27 cellular contexts compared by ENCODE assay signal in the genomic region with DNA sequence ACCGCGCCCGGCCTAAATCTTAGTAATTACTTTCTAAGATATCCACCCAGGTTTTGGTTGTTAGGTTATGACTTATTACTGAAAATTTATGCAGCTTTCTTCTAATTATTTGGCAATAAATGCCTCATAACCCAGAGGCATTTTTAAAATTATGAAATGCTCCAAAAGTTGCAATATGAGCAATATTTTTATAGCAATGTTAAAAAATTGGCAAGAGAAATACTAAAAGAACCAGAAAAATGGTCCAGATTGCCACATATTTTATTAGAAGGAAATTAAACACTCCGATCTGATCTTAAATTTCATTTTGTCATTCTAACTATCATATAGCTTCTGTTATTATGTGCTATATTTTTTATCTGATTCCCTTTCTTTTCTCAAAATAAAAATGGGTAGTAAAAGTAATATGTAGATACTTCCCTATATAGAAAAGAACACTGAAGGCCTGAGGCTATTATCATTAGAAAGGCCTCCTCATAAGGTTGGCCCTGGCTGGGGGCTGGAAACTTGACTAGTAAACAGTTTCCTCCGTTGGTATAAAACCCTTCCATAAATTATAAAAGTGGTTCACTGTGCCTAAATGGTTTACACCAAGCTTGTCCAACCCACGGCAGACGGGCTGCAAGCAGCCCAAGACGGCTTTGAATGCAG.
"Had no signal": no experiment of that assay in that cellular context is flagged by ENCODE, and none has a peak within 500 bp of the region (broad histone marks: within the 10 kb centered on the region; RNA-seq: fewer than 3 reads in every experiment).

No MANE protein-coding gene starts in this region.

- ATAC-seq: esophagus mucosa; foreskin keratinocyte; heart right ventricle; left cardiac atrium; left lung; naive thymus-derived CD8-positive, alpha-beta T cell; right lobe of liver; stimulated activated naive CD8-positive, alpha-beta T cell treated with anti-CD3 and anti-CD28 coated beads, Interleukin-15, Interleukin-2, amounts not matched to agents 100 U/mL and 50 U/mL, for 24 hours had no signal

- H3K27ac Mint-ChIP-seq: dendritic cell treated with granulocyte-macrophage colony-stimulating factor and Interleukin-4, amounts not matched to agents 40 ng/mL and 50 ng/mL, for 4 days; endodermal cell; nephron progenitor cell had no signal

- H3K4me1 ChIP-seq: colonic mucosa, foreskin keratinocyte, heart right ventricle, left lung, right lobe of liver, upper lobe of left lung had no signal

- H3K27me3 ChIP-seq: colonic mucosa, foreskin keratinocyte, heart right ventricle, left lung, ovary, right lobe of liver, tibial nerve, upper lobe of left lung had no signal

- H3K4me1 Mint-ChIP-seq: endodermal cell, nephron progenitor cell had no signal

- DNase-seq: colonic mucosa; effector CD8-positive, alpha-beta T cell; endodermal cell; foreskin keratinocyte; glutamatergic neuron; heart right ventricle; hippocampal formation; left cardiac atrium; left lung; naive thymus-derived CD8-positive, alpha-beta T cell; nephron progenitor cell; nucleus accumbens; ovary; retina; right lobe of liver; stimulated activated CD4-positive, alpha-beta T cell treated with anti-CD3 and anti-CD28 coated beads, Interleukin-12 subunit alpha, Interleukin-12 subunit beta, amount 100 ng/mL, for 4 hours; stimulated activated CD4-positive, alpha-beta T cell treated with anti-CD3 and anti-CD28 coated beads, Interleukin-1b, Interleukin-23, amount 100 ng/mL, for 48 hours; stimulated activated CD4-positive, alpha-beta T cell treated with anti-CD3 and anti-CD28 coated beads, Interleukin-4, amount 100 ng/mL, for 1 hour; stimulated activated CD8-positive, alpha-beta memory T cell treated with anti-CD3 and anti-CD28 coated beads, Interleukin-4, amount 100 ng/mL, for 48 hours; stimulated activated naive CD8-positive, alpha-beta T cell treated with anti-CD3 and anti-CD28 coated beads, Interleukin-15, Interleukin-2, amounts not matched to agents 100 U/mL and 50 U/mL, for 24 hours; upper lobe of left lung had no signal

- H3K27me3 Mint-ChIP-seq: dendritic cell treated with granulocyte-macrophage colony-stimulating factor and Interleukin-4, amounts not matched to agents 40 ng/mL and 50 ng/mL, for 4 days; naive thymus-derived CD8-positive, alpha-beta T cell had no signal

- H3K9me3 ChIP-seq: colonic mucosa, ovary, right lobe of liver, thoracic aorta, upper lobe of left lung had no signal

- H3K4me3 ChIP-seq: colonic mucosa, heart right ventricle, left lung, ovary, right lobe of liver, smooth muscle cell, thoracic aorta, tibial nerve, upper lobe of left lung had no signal

- H3K36me3 ChIP-seq: colonic mucosa, ovary had no signal

- H3K27ac ChIP-seq: colonic mucosa, epithelial cell of prostate, foreskin keratinocyte, left lung, ovary, right lobe of liver, thoracic aorta, upper lobe of left lung had no signal

- H3K4me3 Mint-ChIP-seq: dendritic cell treated with granulocyte-macrophage colony-stimulating factor and Interleukin-4, amounts not matched to agents 40 ng/mL and 50 ng/mL, for 4 days; endodermal cell; naive thymus-derived CD8-positive, alpha-beta T cell; nephron progenitor cell had no signal
